ENCODE assay signal across 1 cellular context in genomic region chr17:80270104-80270503, GRCh38.
A peak's percentile ranks its signal among the peaks of the same experiment; 100 is the strongest.
TF ChIP-seq lines count a peak whose summit lies in the region.

No MANE protein-coding gene starts in this region.

TF ChIP-seq in WTC11, 78 proteins besides CTCF, POLR2A, EP300 and RAD21 (continued from another document):
- no peak for TF ChIP-seq USF2 (CRISPR knock-in tag; IDR thresholded peaks at IDR 0.05)
- no peak for TF ChIP-seq ETV6 (CRISPR knock-in tag; IDR thresholded peaks at IDR 0.05)
- no peak for TF ChIP-seq NR2C2 (CRISPR knock-in tag; IDR thresholded peaks at IDR 0.05)
- no peak for TF ChIP-seq ZNF263 (CRISPR knock-in tag; IDR thresholded peaks at IDR 0.05; ENCODE audit: low read depth)
- no peak for TF ChIP-seq ZNF138 (CRISPR knock-in tag; conservative IDR thresholded peaks at IDR 0.05)
- TF ChIP-seq RORB (CRISPR knock-in tag; IDR thresholded peaks at IDR 0.05): no peak
- no peak for TF ChIP-seq CREM (CRISPR knock-in tag; IDR thresholded peaks at IDR 0.05)
- no peak for TF ChIP-seq TP53 (CRISPR knock-in tag; IDR thresholded peaks at IDR 0.05)
- TF ChIP-seq AR (CRISPR knock-in tag; IDR thresholded peaks at IDR 0.05): no peak
- no peak for TF ChIP-seq EMX1 (CRISPR knock-in tag; IDR thresholded peaks at IDR 0.05)
- TF ChIP-seq ATF6 (CRISPR knock-in tag; IDR thresholded peaks at IDR 0.05): no peak
- TF ChIP-seq ZBTB43 (CRISPR knock-in tag; IDR thresholded peaks at IDR 0.05): 0 out of 2 replicates have a peak, but pooled peaks have one; percentile 12
- no peak for TF ChIP-seq ZNF317 (CRISPR knock-in tag; IDR thresholded peaks at IDR 0.05; ENCODE audit: borderline replicate concordance, low read depth)
- TF ChIP-seq NFATC4 (CRISPR knock-in tag; IDR thresholded peaks at IDR 0.05): no peak
- no peak for TF ChIP-seq FOXK1 (CRISPR knock-in tag; IDR thresholded peaks at IDR 0.05)
- TF ChIP-seq JUN (CRISPR knock-in tag; IDR thresholded peaks at IDR 0.05): no peak
- TF ChIP-seq IRF2 (CRISPR knock-in tag; IDR thresholded peaks at IDR 0.05; ENCODE audit: borderline replicate concordance, low read depth): no peak
- no peak for TF ChIP-seq RELA (CRISPR knock-in tag; IDR thresholded peaks at IDR 0.05; ENCODE audit: borderline replicate concordance)
- no peak for TF ChIP-seq NR1H2 (CRISPR knock-in tag; IDR thresholded peaks at IDR 0.05)
- TF ChIP-seq, protein P1, sequence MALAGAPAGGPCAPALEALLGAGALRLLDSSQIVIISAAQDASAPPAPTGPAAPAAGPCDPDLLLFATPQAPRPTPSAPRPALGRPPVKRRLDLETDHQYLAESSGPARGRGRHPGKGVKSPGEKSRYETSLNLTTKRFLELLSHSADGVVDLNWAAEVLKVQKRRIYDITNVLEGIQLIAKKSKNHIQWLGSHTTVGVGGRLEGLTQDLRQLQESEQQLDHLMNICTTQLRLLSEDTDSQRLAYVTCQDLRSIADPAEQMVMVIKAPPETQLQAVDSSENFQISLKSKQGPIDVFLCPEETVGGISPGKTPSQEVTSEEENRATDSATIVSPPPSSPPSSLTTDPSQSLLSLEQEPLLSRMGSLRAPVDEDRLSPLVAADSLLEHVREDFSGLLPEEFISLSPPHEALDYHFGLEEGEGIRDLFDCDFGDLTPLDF (CRISPR knock-in tag; IDR thresholded peaks at IDR 0.05): no peak
- TF ChIP-seq NR3C1 (CRISPR knock-in tag; conservative IDR thresholded peaks at IDR 0.05; ENCODE audit: low read depth): no peak
- TF ChIP-seq ATF1 (CRISPR knock-in tag; IDR thresholded peaks at IDR 0.05): no peak
- TF ChIP-seq ZBTB21 (CRISPR knock-in tag; IDR thresholded peaks at IDR 0.05; ENCODE audit: borderline replicate concordance): peak; percentile 71; the same call in 1 of the 2 replicates
- TF ChIP-seq, protein P2, sequence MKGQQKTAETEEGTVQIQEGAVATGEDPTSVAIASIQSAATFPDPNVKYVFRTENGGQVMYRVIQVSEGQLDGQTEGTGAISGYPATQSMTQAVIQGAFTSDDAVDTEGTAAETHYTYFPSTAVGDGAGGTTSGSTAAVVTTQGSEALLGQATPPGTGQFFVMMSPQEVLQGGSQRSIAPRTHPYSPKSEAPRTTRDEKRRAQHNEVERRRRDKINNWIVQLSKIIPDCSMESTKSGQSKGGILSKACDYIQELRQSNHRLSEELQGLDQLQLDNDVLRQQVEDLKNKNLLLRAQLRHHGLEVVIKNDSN (CRISPR knock-in tag; IDR thresholded peaks at IDR 0.05): no peak
- no peak for TF ChIP-seq FOXP1 (CRISPR knock-in tag; IDR thresholded peaks at IDR 0.05; ENCODE audit: borderline replicate concordance)
- peak; percentile 85; the same call in 1 of the 2 replicates for TF ChIP-seq NFE2L1 (CRISPR knock-in tag; IDR thresholded peaks at IDR 0.05)
- TF ChIP-seq SMAD4 (CRISPR knock-in tag; IDR thresholded peaks at IDR 0.05): no peak
- peak; percentile 72; the same call in 1 of the 2 replicates for TF ChIP-seq TEAD1 (CRISPR knock-in tag; IDR thresholded peaks at IDR 0.05)
- TF ChIP-seq ZNF232 (CRISPR knock-in tag; IDR thresholded peaks at IDR 0.05): no peak
- TF ChIP-seq, protein P3, sequence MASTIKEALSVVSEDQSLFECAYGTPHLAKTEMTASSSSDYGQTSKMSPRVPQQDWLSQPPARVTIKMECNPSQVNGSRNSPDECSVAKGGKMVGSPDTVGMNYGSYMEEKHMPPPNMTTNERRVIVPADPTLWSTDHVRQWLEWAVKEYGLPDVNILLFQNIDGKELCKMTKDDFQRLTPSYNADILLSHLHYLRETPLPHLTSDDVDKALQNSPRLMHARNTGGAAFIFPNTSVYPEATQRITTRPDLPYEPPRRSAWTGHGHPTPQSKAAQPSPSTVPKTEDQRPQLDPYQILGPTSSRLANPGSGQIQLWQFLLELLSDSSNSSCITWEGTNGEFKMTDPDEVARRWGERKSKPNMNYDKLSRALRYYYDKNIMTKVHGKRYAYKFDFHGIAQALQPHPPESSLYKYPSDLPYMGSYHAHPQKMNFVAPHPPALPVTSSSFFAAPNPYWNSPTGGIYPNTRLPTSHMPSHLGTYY (CRISPR knock-in tag; IDR thresholded peaks at IDR 0.05): no peak
- 0 out of 2 replicates have a peak, but pooled peaks have one; percentile 46 for TF ChIP-seq ZNF281 (CRISPR knock-in tag; IDR thresholded peaks at IDR 0.05)
- TF ChIP-seq, protein P4, sequence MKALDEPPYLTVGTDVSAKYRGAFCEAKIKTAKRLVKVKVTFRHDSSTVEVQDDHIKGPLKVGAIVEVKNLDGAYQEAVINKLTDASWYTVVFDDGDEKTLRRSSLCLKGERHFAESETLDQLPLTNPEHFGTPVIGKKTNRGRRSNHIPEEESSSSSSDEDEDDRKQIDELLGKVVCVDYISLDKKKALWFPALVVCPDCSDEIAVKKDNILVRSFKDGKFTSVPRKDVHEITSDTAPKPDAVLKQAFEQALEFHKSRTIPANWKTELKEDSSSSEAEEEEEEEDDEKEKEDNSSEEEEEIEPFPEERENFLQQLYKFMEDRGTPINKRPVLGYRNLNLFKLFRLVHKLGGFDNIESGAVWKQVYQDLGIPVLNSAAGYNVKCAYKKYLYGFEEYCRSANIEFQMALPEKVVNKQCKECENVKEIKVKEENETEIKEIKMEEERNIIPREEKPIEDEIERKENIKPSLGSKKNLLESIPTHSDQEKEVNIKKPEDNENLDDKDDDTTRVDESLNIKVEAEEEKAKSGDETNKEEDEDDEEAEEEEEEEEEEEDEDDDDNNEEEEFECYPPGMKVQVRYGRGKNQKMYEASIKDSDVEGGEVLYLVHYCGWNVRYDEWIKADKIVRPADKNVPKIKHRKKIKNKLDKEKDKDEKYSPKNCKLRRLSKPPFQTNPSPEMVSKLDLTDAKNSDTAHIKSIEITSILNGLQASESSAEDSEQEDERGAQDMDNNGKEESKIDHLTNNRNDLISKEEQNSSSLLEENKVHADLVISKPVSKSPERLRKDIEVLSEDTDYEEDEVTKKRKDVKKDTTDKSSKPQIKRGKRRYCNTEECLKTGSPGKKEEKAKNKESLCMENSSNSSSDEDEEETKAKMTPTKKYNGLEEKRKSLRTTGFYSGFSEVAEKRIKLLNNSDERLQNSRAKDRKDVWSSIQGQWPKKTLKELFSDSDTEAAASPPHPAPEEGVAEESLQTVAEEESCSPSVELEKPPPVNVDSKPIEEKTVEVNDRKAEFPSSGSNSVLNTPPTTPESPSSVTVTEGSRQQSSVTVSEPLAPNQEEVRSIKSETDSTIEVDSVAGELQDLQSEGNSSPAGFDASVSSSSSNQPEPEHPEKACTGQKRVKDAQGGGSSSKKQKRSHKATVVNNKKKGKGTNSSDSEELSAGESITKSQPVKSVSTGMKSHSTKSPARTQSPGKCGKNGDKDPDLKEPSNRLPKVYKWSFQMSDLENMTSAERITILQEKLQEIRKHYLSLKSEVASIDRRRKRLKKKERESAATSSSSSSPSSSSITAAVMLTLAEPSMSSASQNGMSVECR (CRISPR knock-in tag; IDR thresholded peaks at IDR 0.05; ENCODE audit: borderline replicate concordance): 0 out of 2 replicates have a peak, but pooled peaks have one; percentile 28
- TF ChIP-seq OVOL2 (CRISPR knock-in tag; IDR thresholded peaks at IDR 0.05; ENCODE audit: borderline replicate concordance): no peak
- TF ChIP-seq TEAD4 (CRISPR knock-in tag; IDR thresholded peaks at IDR 0.05): no peak
- TF ChIP-seq, protein P5, sequence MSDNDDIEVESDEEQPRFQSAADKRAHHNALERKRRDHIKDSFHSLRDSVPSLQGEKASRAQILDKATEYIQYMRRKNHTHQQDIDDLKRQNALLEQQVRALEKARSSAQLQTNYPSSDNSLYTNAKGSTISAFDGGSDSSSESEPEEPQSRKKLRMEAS (CRISPR knock-in tag; IDR thresholded peaks at IDR 0.05): peak; percentile 69
- no peak for TF ChIP-seq JAZF1 (CRISPR knock-in tag; IDR thresholded peaks at IDR 0.05)
- TF ChIP-seq GABPB1 (CRISPR knock-in tag; IDR thresholded peaks at IDR 0.05): no peak
- TF ChIP-seq IRF1 (CRISPR knock-in tag; IDR thresholded peaks at IDR 0.05): no peak
